ENCODE assay signal across 8 cellular contexts in genomic region chr10:77837248-77837924, GRCh38.
DNase-seq lines count a peak whose midpoint lies in the region; ATAC-seq and TF ChIP-seq lines count a peak whose summit lies in the region.

No MANE protein-coding gene starts in this region.

- H3K27me3 ChIP-seq in dorsolateral prefrontal cortex = no peaks in the 10 kb centered on the region

- TF ChIP-seq CTCF in dorsolateral prefrontal cortex (IDR thresholded peaks at IDR 0.05 in 54 of 56, conservative IDR thresholded peaks at IDR 0.05 in 2 of 56; ENCODE audit: low read depth in 1 of 56, partially characterized antibody in 56 of 56) = peak in 32 of 56 donors; percentile 9 to 46 (median 26)

- H3K4me3 ChIP-seq in dorsolateral prefrontal cortex = no peak overlapping the region

- ATAC-seq in HG02852 (IDR thresholded peaks at IDR 0.05; ENCODE audit: unreplicated experiment) = peak; percentile 92
- ATAC-seq in activated CD4-positive, CD25-positive, alpha-beta regulatory T cell treated with anti-CD3 and anti-CD28 coated beads, Interleukin-2, amount 50 U/mL, for 24 hours = peak; percentile 93

- peak overlapping the region in 36 of 59 donors; percentile 2 to 77 (median 40) for H3K27ac ChIP-seq in dorsolateral prefrontal cortex

- intact Hi-C loops in dorsolateral prefrontal cortex (cut with DNase I) = no loop called here

- DNase-seq in DMS79 treated with DMSO at 0.1 percent for 48 hours (lab: John Stamatoyannopoulos, UW) = peak; percentile 10
- DNase-seq in DMS79 (lab: John Stamatoyannopoulos, UW) = no peak
- peak; percentile 56 for DNase-seq in NCI-H146 (lab: John Stamatoyannopoulos, UW)
- DNase-seq in dorsolateral prefrontal cortex = peak in 9 of 10 donors; percentile 31 to 79 (median 62)
- peak; percentile 8 for DNase-seq in retina
- DNase-seq in GOT3 (lab: John Stamatoyannopoulos, UW) = no peak

Comparison
In these comparisons a context has a peak if more than half of its experiments do, and no peak if none do; other contexts are left out.
1. DNase-seq: peak in DMS79 treated with DMSO at 0.1 percent for 48 hours (single experiment), NCI-H146 (single experiment), dorsolateral prefrontal cortex (9 of 10) and retina (single experiment); none in DMS79 (single experiment) and GOT3 (single experiment).